9 cellular contexts compared by ENCODE assay signal in genomic region chr2:19538411-19538963, GRCh38.
DNase-seq lines count a peak whose midpoint lies in the region; ATAC-seq and TF ChIP-seq lines count a peak whose summit lies in the region.
"Had no signal": no experiment of that assay in that cellular context is flagged by ENCODE, and none has a peak within 500 bp of the region (broad histone marks: within the 10 kb centered on the region; RNA-seq: fewer than 3 reads in every experiment).

No MANE protein-coding gene starts in this region.

- H3K27ac ChIP-seq in body of pancreas = no peak overlapping the region

- intact Hi-C loops in body of pancreas (cut with DNase I) (no loop called here), left colon (cut with DNase I, micrococcal nuclease) (no loop called here)

- DNase-seq in A172 (ENCODE audit: low spot score) (peak; percentile 99), HS-5 (ENCODE audit: low read depth) (peak; percentile 99), body of pancreas (peak in 2 of 4 donors; percentile 7 to 21), left colon (peak; percentile 40 to 78), HAP-1 (ENCODE audit: low spot score in 2 of 2) (no peak), COLO829 (ENCODE audit: low spot score) (no peak), hypothalamus (lab: John Stamatoyannopoulos, UW) (no peak)
- DNase-seq: activated naive CD8-positive, alpha-beta T cell treated with anti-CD3 and anti-CD28 coated beads, Interleukin-2, amount 10 ng/mL, durations not matched to agents 7 days and 5 days had no signal

- in situ Hi-C loops in HAP-1 (cut with MboI; ENCODE audit: low sequenced_read_pairs) = no loop called here

- no peak for TF ChIP-seq CTCF in body of pancreas (IDR thresholded peaks at IDR 0.05)

- H3K4me3 ChIP-seq in body of pancreas = no peak overlapping the region
- H3K4me3 ChIP-seq in HAP-1 = no peak overlapping the region

- H3K36me3 ChIP-seq in body of pancreas (replicated peaks in 1 of 2; ENCODE audit: insufficient read depth in 1 of 2, low read depth in 2 of 2) (no peaks in the 10 kb centered on the region), HAP-1 (replicated peaks) (no peaks in the 10 kb centered on the region)

- TF ChIP-seq POLR2A in body of pancreas (IDR thresholded peaks at IDR 0.05) = no peak

- H3K9me3 ChIP-seq in body of pancreas = no peaks in the 10 kb centered on the region
- H3K9me3 ChIP-seq in HAP-1 = no peaks in the 10 kb centered on the region

- H3K4me1 ChIP-seq in body of pancreas = peaks cover 10% of the 10 kb centered on the region
- H3K4me1 ChIP-seq in HAP-1 = no peaks in the 10 kb centered on the region

- ATAC-seq in body of pancreas (peak; percentile 52), left colon (peak; percentile 94), GM18520 (IDR thresholded peaks at IDR 0.05; ENCODE audit: unreplicated experiment) (no peak)

- H3K27me3 ChIP-seq in body of pancreas (no peaks in the 10 kb centered on the region), HAP-1 (ENCODE audit: low read depth) (no peaks in the 10 kb centered on the region)

- 63 to 73% methylated on average over 7 of the region's 7 CpGs for WGBS in body of pancreas, 2 donors

Comparison
In these comparisons a context has a peak if more than half of its experiments do, and no peak if none do; other contexts are left out.
1. DNase-seq: peak in A172 (single experiment), HS-5 (single experiment) and left colon (2 of 2); none in HAP-1 (0 of 2), COLO829 (single experiment) and hypothalamus (0 of 51).